8 cellular contexts compared by ENCODE assay signal in the genomic region with DNA sequence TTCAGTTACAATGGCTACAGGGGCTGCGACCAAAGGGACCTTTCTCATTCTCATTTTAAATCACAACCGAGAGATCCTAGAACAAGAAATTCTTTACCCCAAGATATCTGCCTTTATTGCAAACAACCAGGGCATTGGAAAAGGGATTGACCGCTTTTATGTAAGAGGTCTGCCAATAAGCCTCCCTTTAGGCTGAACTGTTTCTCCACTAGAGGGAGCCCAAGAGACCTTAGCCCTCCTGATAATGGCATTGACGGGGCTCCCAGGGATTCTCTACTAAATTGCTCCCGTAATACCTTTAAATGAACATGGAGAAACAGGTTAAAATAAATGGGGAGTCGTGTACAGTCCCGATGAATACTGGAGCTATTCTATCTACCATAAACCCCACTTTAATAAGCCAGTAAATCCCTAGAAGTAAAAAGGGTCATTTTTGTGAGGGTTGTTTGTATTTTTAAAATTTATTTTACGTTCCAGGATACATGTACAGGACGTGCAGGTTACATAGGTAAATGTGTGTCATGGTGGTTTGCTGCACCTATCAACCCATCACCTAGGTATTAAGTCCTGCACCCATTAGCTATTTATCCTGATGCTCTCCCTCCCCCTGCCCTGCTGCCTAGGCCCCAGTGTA. TPM values are rescaled to one million over a fixed set of nuclear protein-coding genes. Genes with fewer than 3 reads are reported as not detected.
DNase-seq lines count a peak whose midpoint lies in the region; ATAC-seq and TF ChIP-seq lines count a peak whose summit lies in the region.

No MANE protein-coding gene starts in this region.

- RAD21 ChIA-PET in HCT116 (lab: Charles Lee; ENCODE audit: low non-redundant PET in 1 of 2, low total read pairs in 2 of 2, uncharacterized antibody in 2 of 2, unreplicated experiment in 2 of 2), result interaction anchor here in 1 of 2 experiments (1.6 kb wide), 1 partner anchor 371 kb away, joined by 5 read pairs; no protein-coding TSS in a partner anchor

- POLR2A ChIA-PET in HCT116 (lab: Charles Lee), result no interaction called here

- no peak overlapping the region for H3K9ac ChIP-seq in HCT116 (ENCODE audit: low read length)

- CTCF ChIA-PET in HCT116 (lab: Charles Lee), result interaction anchor here (1.0 to 2.0 kb wide), 7 partner anchors 9 to 450 kb away, joined by 3 to 10 read pairs (median 5); no protein-coding TSS in a partner anchor

- H3K36me3 ChIP-seq in HCT116 (ENCODE audit: control insufficient read depth in 1 of 2, insufficient read depth in 2 of 2, low read length in 2 of 2) (no peaks in the 10 kb centered on the region), upper lobe of left lung (no peaks in the 10 kb centered on the region)

- no peak for TF ChIP-seq POLR2A in HCT116 (IDR thresholded peaks at IDR 0.05; ENCODE audit: borderline replicate concordance, extremely low read depth, insufficient read depth, insufficient read length)
- TF ChIP-seq POLR2A in upper lobe of left lung (IDR thresholded peaks at IDR 0.05), result no peak

- H3K9me2 ChIP-seq in HCT116 (ENCODE audit: insufficient read depth), result no peaks in the 10 kb centered on the region

- H3K4me3 ChIP-seq in HCT116 (replicated peaks in 1 of 2; ENCODE audit: low read depth in 1 of 2, low read length in 2 of 2), result no peak overlapping the region
- no peak overlapping the region for H3K4me3 ChIP-seq in coronary artery
- no peak overlapping the region for H3K4me3 ChIP-seq in upper lobe of left lung

- 48 to 51% methylated on average over 9 of the region's 9 CpGs for WGBS in upper lobe of left lung, 2 donors

- ATAC-seq in HCT116 (peak; percentile 99), upper lobe of left lung (ENCODE audit: low FRiP score in 2 of 2) (peak in 1 of 2 donors; percentile 83)

- no peaks in the 10 kb centered on the region for H3K9me3 ChIP-seq in HCT116 (ENCODE audit: control insufficient read depth in 1 of 2, insufficient read depth in 1 of 2, low read depth in 1 of 2, low read length in 2 of 2)
- no peaks in the 10 kb centered on the region for H3K9me3 ChIP-seq in upper lobe of left lung

- peak overlapping the region; percentile 59 for H2AFZ ChIP-seq in HCT116 (ENCODE audit: low read depth, low read length, poor library complexity, severe bottlenecking)

- no peaks in the 10 kb centered on the region for H4K20me1 ChIP-seq in HCT116 (ENCODE audit: insufficient read depth)

- no peak for TF ChIP-seq EP300 in upper lobe of left lung (IDR thresholded peaks at IDR 0.05)

- H3K4me1 ChIP-seq in HCT116 (ENCODE audit: control insufficient read depth in 1 of 2, insufficient read depth in 2 of 2, low read length in 2 of 2), result no peaks in the 10 kb centered on the region
- peaks cover 0 to 3% (median 0%) of the 10 kb centered on the region in 4 donors for H3K4me1 ChIP-seq in upper lobe of left lung

- TF ChIP-seq CTCF in HCT116 (IDR thresholded peaks at IDR 0.05 in 2 of 3, conservative IDR thresholded peaks at IDR 0.05 in 1 of 3; ENCODE audit: borderline replicate concordance in 1 of 3, insufficient read depth in 1 of 3, low read depth in 2 of 3, low read length in 2 of 3) (peak; percentile 66 to 94 (median 92)), coronary artery (IDR thresholded peaks at IDR 0.05) (peak; percentile 35), upper lobe of left lung (IDR thresholded peaks at IDR 0.05) (peak; percentile 29 to 71 (median 62))

- intact Hi-C loops in HCT116 (cut with micrococcal nuclease), result loop anchor here (1.0 kb wide), 1 partner anchor 371 kb away; no protein-coding TSS in a partner anchor

- no peaks in the 10 kb centered on the region for H3K27me3 ChIP-seq in HCT116 (ENCODE audit: insufficient read depth, low read length)
- H3K27me3 ChIP-seq in upper lobe of left lung, result no peaks in the 10 kb centered on the region

- H3K4me2 ChIP-seq in HCT116 (ENCODE audit: low read length), result no peak overlapping the region

- peak; percentile 71 for TF ChIP-seq RAD21 in HCT116 (IDR thresholded peaks at IDR 0.05; ENCODE audit: low read depth)

- H3K27ac ChIP-seq in HCT116 (ENCODE audit: low read depth, low read length) (no peak overlapping the region), coronary artery (no peak overlapping the region), upper lobe of left lung (no peak overlapping the region)

- H3K79me2 ChIP-seq in HCT116 (ENCODE audit: insufficient read depth, low read length), result no peaks in the 10 kb centered on the region

- DNase-seq in SIG-M5 treated with dmso at 0.1 percent for 504 hours (lab: John Stamatoyannopoulos, UW; ENCODE audit: unreplicated experiment) (peak; percentile 68), SIG-M5 (lab: John Stamatoyannopoulos, UW) (no peak), HCT116 (ENCODE audit: low read depth, low spot score) (peak; percentile 73), NCI-H1105 (lab: John Stamatoyannopoulos, UW) (peak; percentile 66), SKM-1 treated with dmso at 0.1 percent for 144 hours (lab: John Stamatoyannopoulos, UW; ENCODE audit: unreplicated experiment) (peak; percentile 58), coronary artery (ENCODE audit: low spot score) (no peak), lung microvascular endothelial cell (ENCODE audit: low read depth in 2 of 2) (peak; percentile 74 to 80), upper lobe of left lung (peak in 1 of 2 donors; percentile 37)

- no TSS peak for BruUV-seq in HCT116 (replicated peaks; lab: Mats Ljungman, UMichigan)

TF ChIP-seq in HCT116, 20 proteins besides CTCF, POLR2A, EP300 and RAD21:
- TF ChIP-seq, protein P1, sequence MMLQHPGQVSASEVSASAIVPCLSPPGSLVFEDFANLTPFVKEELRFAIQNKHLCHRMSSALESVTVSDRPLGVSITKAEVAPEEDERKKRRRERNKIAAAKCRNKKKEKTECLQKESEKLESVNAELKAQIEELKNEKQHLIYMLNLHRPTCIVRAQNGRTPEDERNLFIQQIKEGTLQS (IDR thresholded peaks at IDR 0.05), result no peak
- TF ChIP-seq SP1 (IDR thresholded peaks at IDR 0.05; ENCODE audit: low read depth), result no peak
- peak; percentile 53 for TF ChIP-seq YY1 (IDR thresholded peaks at IDR 0.05; ENCODE audit: extremely low read depth, insufficient replicate concordance, low read depth, low read length)

RNA-seq across cellular contexts. Expression of gene IGSF10, which starts 7.5 kb away (rescaled TPM):
- total RNA-seq in HCT116 (2021; ENCODE audit: unreplicated experiment) (0.02 TPM), lung microvascular endothelial cell (not detected in 2 replicates), upper lobe of left lung (10 to 100 TPM in 5 of 6 donors, 1 to 10 TPM in 1; 9.2 to 27.2 (median 22.9) TPM)
- 0.01 TPM in 1 of 2 replicates, not detected in the other for polyA plus RNA-seq in HCT116 (2012)

Comparison
In these comparisons a context has a peak if more than half of its experiments do, and no peak if none do; other contexts are left out.
1. DNase-seq: peak in SIG-M5 treated with dmso at 0.1 percent for 504 hours (single experiment), HCT116 (single experiment), NCI-H1105 (single experiment), SKM-1 treated with dmso at 0.1 percent for 144 hours (single experiment) and lung microvascular endothelial cell (2 of 2); none in SIG-M5 (single experiment) and coronary artery (single experiment).
2. CTCF ChIP-seq: peak in every context shown above with its lines; median percentile 92 in HCT116; 62 in upper lobe of left lung; 35 in coronary artery.